ENCODE assay signal across 1 cellular context in the genomic region with DNA sequence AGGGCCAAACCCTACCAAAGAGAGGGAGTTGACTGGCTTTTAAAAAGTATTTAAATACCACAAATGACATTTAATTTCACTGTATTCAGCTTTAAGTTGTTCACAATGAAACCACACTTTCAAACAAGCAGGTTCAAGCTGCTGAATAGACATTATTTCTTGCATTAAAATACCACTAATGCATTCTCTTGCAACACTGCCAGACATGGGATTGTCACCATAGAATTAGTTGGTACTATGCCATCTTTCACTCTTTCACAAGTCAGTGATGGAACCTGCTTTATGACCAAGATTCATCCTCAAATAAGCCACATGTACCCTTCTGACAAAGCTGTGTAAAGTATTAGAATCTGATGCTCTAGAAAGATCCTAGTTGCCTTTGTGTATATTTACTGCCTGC.
TF ChIP-seq lines count a peak whose summit lies in the region.

No MANE protein-coding gene starts in this region.

TF ChIP-seq in WTC11, 78 proteins besides CTCF, POLR2A, EP300 and RAD21:
- TF ChIP-seq ZMAT4 (CRISPR knock-in tag; IDR thresholded peaks at IDR 0.05) = no peak
